In the genomic region with DNA sequence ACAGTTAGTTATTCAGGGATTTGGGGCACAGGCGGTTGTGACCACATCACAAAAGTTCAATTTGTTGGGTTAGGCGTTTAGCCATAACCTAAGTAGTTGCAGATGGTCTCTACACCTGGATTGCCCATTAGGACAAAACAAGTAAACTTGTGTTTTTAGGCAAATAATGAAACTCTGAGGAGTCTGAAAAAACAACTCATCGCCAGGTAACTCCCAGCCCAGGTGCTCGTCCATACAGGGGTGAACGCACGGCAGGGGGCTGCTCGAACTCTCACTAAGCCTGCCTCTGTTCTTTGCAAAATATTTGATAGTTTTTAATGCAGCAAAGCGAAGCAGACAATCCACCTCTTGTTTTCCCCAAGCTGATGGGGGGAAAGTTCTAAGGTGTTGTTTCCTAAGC, we compare ENCODE assay signal across 1 cellular context.
TF ChIP-seq lines count a peak whose summit lies in the region.

No MANE protein-coding gene starts in this region.

TF ChIP-seq in GM23338, 12 proteins besides CTCF, POLR2A, EP300 and RAD21 (continued from another document):
- TF ChIP-seq, protein P1, sequence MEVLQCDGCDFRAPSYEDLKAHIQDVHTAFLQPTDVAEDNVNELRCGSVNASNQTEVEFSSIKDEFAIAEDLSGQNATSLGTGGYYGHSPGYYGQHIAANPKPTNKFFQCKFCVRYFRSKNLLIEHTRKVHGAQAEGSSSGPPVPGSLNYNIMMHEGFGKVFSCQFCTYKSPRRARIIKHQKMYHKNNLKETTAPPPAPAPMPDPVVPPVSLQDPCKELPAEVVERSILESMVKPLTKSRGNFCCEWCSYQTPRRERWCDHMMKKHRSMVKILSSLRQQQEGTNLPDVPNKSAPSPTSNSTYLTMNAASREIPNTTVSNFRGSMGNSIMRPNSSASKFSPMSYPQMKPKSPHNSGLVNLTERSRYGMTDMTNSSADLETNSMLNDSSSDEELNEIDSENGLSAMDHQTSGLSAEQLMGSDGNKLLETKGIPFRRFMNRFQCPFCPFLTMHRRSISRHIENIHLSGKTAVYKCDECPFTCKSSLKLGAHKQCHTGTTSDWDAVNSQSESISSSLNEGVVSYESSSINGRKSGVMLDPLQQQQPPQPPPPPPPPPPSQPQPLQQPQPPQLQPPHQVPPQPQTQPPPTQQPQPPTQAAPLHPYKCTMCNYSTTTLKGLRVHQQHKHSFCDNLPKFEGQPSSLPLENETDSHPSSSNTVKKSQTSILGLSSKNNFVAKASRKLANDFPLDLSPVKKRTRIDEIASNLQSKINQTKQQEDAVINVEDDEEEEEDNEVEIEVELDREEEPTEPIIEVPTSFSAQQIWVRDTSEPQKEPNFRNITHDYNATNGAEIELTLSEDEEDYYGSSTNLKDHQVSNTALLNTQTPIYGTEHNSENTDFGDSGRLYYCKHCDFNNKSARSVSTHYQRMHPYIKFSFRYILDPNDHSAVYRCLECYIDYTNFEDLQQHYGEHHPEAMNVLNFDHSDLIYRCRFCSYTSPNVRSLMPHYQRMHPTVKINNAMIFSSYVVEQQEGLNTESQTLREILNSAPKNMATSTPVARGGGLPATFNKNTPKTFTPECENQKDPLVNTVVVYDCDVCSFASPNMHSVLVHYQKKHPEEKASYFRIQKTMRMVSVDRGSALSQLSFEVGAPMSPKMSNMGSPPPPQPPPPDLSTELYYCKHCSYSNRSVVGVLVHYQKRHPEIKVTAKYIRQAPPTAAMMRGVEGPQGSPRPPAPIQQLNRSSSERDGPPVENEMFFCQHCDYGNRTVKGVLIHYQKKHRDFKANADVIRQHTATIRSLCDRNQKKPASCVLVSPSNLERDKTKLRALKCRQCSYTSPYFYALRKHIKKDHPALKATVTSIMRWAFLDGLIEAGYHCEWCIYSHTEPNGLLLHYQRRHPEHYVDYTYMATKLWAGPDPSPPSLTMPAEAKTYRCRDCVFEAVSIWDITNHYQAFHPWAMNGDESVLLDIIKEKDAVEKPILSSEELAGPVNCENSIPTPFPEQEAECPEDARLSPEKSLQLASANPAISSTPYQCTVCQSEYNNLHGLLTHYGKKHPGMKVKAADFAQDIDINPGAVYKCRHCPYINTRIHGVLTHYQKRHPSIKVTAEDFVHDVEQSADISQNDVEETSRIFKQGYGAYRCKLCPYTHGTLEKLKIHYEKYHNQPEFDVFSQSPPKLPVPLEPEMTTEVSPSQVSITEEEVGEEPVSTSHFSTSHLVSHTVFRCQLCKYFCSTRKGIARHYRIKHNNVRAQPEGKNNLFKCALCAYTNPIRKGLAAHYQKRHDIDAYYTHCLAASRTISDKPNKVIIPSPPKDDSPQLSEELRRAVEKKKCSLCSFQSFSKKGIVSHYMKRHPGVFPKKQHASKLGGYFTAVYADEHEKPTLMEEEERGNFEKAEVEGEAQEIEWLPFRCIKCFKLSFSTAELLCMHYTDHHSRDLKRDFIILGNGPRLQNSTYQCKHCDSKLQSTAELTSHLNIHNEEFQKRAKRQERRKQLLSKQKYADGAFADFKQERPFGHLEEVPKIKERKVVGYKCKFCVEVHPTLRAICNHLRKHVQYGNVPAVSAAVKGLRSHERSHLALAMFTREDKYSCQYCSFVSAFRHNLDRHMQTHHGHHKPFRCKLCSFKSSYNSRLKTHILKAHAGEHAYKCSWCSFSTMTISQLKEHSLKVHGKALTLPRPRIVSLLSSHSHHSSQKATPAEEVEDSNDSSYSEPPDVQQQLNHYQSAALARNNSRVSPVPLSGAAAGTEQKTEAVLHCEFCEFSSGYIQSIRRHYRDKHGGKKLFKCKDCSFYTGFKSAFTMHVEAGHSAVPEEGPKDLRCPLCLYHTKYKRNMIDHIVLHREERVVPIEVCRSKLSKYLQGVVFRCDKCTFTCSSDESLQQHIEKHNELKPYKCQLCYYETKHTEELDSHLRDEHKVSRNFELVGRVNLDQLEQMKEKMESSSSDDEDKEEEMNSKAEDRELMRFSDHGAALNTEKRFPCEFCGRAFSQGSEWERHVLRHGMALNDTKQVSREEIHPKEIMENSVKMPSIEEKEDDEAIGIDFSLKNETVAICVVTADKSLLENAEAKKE (CRISPR knock-in tag; IDR thresholded peaks at IDR 0.05), result no peak
- TF ChIP-seq JUNB (IDR thresholded peaks at IDR 0.05; ENCODE audit: unreplicated experiment) (no peak), POLR2AphosphoS5 (IDR thresholded peaks at IDR 0.05; ENCODE audit: low read depth) (no peak), EZH2phosphoT487 (IDR thresholded peaks at IDR 0.05; ENCODE audit: unreplicated experiment) (no peak), EZH2 (IDR thresholded peaks at IDR 0.05; ENCODE audit: low read depth, unreplicated experiment) (no peak)
